ENCODE assay signal across 1 cellular context in genomic region chr11:10387209-10388083, GRCh38.
TF ChIP-seq lines count a peak whose summit lies in the region.

No MANE protein-coding gene starts in this region.

TF ChIP-seq in WTC11, 78 proteins besides CTCF, POLR2A, EP300 and RAD21 (continued from another document):
- no peak for TF ChIP-seq AR (CRISPR knock-in tag; IDR thresholded peaks at IDR 0.05)
- no peak for TF ChIP-seq PREB (CRISPR knock-in tag; IDR thresholded peaks at IDR 0.05; ENCODE audit: borderline replicate concordance)
- TF ChIP-seq CDX4 (CRISPR knock-in tag; IDR thresholded peaks at IDR 0.05; ENCODE audit: borderline replicate concordance): no peak
- no peak for TF ChIP-seq ZSCAN18 (CRISPR knock-in tag; IDR thresholded peaks at IDR 0.05)
- TF ChIP-seq USF1 (CRISPR knock-in tag; IDR thresholded peaks at IDR 0.05): no peak
- no peak for TF ChIP-seq MAX (CRISPR knock-in tag; IDR thresholded peaks at IDR 0.05)
- TF ChIP-seq FOXK1 (CRISPR knock-in tag; IDR thresholded peaks at IDR 0.05): no peak
- no peak for TF ChIP-seq ATF3 (CRISPR knock-in tag; conservative IDR thresholded peaks at IDR 0.05)
